In the genomic region with DNA sequence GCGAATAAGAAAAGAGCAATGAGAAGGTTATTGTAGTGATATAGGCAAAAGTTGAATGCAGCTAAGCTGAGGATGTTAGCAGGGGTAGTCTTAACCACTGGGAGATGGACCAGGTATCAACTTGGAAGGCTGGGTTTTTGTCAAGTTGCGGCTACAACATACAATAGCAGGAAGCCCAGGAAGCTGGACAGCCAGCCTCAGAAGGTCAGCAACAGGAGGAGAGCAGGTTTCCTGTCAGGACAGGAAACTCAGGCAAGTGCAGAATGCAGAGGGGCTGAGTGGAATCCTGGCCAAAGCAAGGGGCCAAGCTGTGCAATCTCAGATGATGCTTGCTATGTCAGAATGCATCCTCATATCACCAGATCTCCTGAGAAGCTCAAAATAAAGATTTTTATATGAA, we compare ENCODE assay signal across 17 cellular contexts.
"Had no signal": no experiment of that assay in that cellular context is flagged by ENCODE, and none has a peak within 500 bp of the region (broad histone marks: within the 10 kb centered on the region; RNA-seq: fewer than 3 reads in every experiment).

No MANE protein-coding gene starts in this region.

- H3K36me3 Mint-ChIP-seq: stimulated activated memory B cell treated with anti-CD40 and anti-IgM and Interleukin-4, amounts not matched to agents 10 μg/mL and 1 μg/mL and 100 μg/mL, for 72 hours had no signal

- H3K27ac Mint-ChIP-seq: nephron; stimulated activated memory B cell treated with anti-CD40 and anti-IgM and Interleukin-4, amounts not matched to agents 10 μg/mL and 1 μg/mL and 100 μg/mL, for 72 hours had no signal

- H3K4me1 ChIP-seq: prostate gland, testis, tibial nerve, upper lobe of right lung, vagina had no signal

- H3K4me3 Mint-ChIP-seq: nephron; stimulated activated memory B cell treated with anti-CD40 and anti-IgM and Interleukin-4, amounts not matched to agents 10 μg/mL and 1 μg/mL and 100 μg/mL, for 72 hours; stimulated activated naive CD8-positive, alpha-beta T cell treated with anti-CD3 and anti-CD28 coated beads, Interleukin-15, Interleukin-2, amounts not matched to agents 100 ng/mL and 50 ng/mL, for 24 hours had no signal

- H3K79me2 ChIP-seq: parathyroid adenoma had no signal

- DNase-seq: foreskin melanocyte; head of caudate nucleus; hippocampal formation; mucosa of descending colon; retina; right lobe of liver; stimulated activated CD4-positive, alpha-beta T cell treated with anti-CD3 and anti-CD28 coated beads, Interleukin-4, amount 100 ng/mL, for 1 hour; stimulated activated CD8-positive, alpha-beta memory T cell treated with anti-CD3 and anti-CD28 coated beads, Interleukin-4, amount 100 ng/mL, for 48 hours; testis; upper lobe of right lung had no signal

- H3K9me3 ChIP-seq: mucosa of descending colon, prostate gland, right lobe of liver, testis, tibial nerve, upper lobe of right lung, vagina had no signal

- ATAC-seq: mucosa of descending colon; stimulated activated memory B cell treated with anti-CD40 and anti-IgM and Interleukin-4, amounts not matched to agents 10 μg/mL and 1 μg/mL and 100 μg/mL, for 72 hours had no signal

- H3K27me3 Mint-ChIP-seq: stimulated activated naive CD8-positive, alpha-beta T cell treated with anti-CD3 and anti-CD28 coated beads, Interleukin-15, Interleukin-2, amounts not matched to agents 100 ng/mL and 50 ng/mL, for 24 hours had no signal

- H3K4me3 ChIP-seq: mucosa of descending colon, prostate gland, right lobe of liver, testis, tibial nerve, upper lobe of right lung, vagina had no signal

- H3K36me3 ChIP-seq: prostate gland, right lobe of liver, tibial nerve, upper lobe of right lung, vagina had no signal

- H2AFZ ChIP-seq: parathyroid adenoma had no signal

- H3K27me3 ChIP-seq: right lobe of liver, testis, tibial nerve, upper lobe of right lung, vagina had no signal

- H3K9ac ChIP-seq: parathyroid adenoma had no signal

- H3K27ac ChIP-seq: parathyroid adenoma, prostate gland, right lobe of liver, testis, tibial nerve, upper lobe of right lung, vagina had no signal
